In the genomic region with DNA sequence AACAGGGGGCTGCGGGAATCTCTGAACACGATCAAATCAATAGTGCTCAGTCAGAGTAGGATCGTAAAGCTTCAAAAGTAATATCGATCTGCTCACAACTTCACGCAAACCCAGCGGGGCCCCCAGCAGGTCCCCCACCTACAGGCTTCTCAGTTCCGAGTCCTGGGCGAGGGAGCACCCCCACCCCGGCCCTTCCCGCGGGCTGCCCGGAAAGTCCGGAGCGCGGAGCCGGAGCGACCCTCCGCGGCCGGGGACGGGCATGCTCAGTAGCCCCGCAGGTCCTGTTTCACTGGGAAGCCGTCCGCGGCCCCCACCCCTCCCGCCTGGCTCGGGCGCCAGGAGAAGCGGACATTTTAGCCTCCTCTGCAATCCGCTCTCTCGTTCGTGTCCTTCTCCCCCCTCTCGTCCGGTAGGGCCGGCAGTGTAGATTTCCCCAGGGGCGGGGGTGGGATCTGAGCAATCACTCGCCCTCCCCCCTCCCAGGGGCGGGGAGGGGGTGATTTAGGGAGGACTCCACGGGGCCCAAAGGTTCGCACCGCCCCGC, we compare ENCODE assay signal across 1 cellular context.
A peak's percentile ranks its signal among the peaks of the same experiment; 100 is the strongest.
TF ChIP-seq lines count a peak whose summit lies in the region.

No MANE protein-coding gene starts in this region.

TF ChIP-seq in HEK293, 187 proteins besides CTCF, POLR2A, EP300 and RAD21 (continued from another document and continues in another):
- peak; percentile 79 for TF ChIP-seq ZBTB6 (tag by site-specific recombination; IDR thresholded peaks at IDR 0.05)
- peak; percentile 65 for TF ChIP-seq ZNF341 (tag by site-specific recombination; IDR thresholded peaks at IDR 0.05; ENCODE audit: low read depth)
- 0 out of 2 replicates have a peak, but pooled peaks have one; percentile 13 for TF ChIP-seq BCL11B (tag by site-specific recombination; IDR thresholded peaks at IDR 0.05; ENCODE audit: low read depth)
- no peak for TF ChIP-seq ZNF148 (tag by site-specific recombination; IDR thresholded peaks at IDR 0.05; ENCODE audit: borderline replicate concordance)
- TF ChIP-seq GLIS1 (tag by site-specific recombination; IDR thresholded peaks at IDR 0.05), result peak; percentile 50; the same call in 1 of the 2 replicates
- no peak for TF ChIP-seq ZNF837 (tag by site-specific recombination; IDR thresholded peaks at IDR 0.05)
- TF ChIP-seq ZNF362 (tag by site-specific recombination; IDR thresholded peaks at IDR 0.05), result no peak
- TF ChIP-seq ZNF335 (tag by site-specific recombination; conservative IDR thresholded peaks at IDR 0.05), result peak; percentile 85
- TF ChIP-seq, protein P1, sequence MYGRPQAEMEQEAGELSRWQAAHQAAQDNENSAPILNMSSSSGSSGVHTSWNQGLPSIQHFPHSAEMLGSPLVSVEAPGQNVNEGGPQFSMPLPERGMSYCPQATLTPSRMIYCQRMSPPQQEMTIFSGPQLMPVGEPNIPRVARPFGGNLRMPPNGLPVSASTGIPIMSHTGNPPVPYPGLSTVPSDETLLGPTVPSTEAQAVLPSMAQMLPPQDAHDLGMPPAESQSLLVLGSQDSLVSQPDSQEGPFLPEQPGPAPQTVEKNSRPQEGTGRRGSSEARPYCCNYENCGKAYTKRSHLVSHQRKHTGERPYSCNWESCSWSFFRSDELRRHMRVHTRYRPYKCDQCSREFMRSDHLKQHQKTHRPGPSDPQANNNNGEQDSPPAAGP (tag by site-specific recombination; IDR thresholded peaks at IDR 0.05), result peak; percentile 35; the same call in 1 of the 2 replicates
- TF ChIP-seq ZNF549 (tag by site-specific recombination; IDR thresholded peaks at IDR 0.05), result no peak
- peak; percentile 50; the same call in 1 of the 2 replicates for TF ChIP-seq INSM2 (tag by site-specific recombination; IDR thresholded peaks at IDR 0.05)
- TF ChIP-seq PBX3 (CRISPR knock-in tag; IDR thresholded peaks at IDR 0.05), result 0 out of 2 replicates have a peak, but pooled peaks have one; percentile 28
- TF ChIP-seq, protein P2, sequence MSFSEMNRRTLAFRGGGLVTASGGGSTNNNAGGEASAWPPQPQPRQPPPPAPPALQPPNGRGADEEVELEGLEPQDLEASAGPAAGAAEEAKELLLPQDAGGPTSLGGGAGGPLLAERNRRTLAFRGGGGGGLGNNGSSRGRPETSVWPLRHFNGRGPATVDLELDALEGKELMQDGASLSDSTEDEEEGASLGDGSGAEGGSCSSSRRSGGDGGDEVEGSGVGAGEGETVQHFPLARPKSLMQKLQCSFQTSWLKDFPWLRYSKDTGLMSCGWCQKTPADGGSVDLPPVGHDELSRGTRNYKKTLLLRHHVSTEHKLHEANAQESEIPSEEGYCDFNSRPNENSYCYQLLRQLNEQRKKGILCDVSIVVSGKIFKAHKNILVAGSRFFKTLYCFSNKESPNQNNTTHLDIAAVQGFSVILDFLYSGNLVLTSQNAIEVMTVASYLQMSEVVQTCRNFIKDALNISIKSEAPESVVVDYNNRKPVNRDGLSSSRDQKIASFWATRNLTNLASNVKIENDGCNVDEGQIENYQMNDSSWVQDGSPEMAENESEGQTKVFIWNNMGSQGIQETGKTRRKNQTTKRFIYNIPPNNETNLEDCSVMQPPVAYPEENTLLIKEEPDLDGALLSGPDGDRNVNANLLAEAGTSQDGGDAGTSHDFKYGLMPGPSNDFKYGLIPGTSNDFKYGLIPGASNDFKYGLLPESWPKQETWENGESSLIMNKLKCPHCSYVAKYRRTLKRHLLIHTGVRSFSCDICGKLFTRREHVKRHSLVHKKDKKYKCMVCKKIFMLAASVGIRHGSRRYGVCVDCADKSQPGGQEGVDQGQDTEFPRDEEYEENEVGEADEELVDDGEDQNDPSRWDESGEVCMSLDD (tag by site-specific recombination; IDR thresholded peaks at IDR 0.05), result peak; percentile 62
- TF ChIP-seq, protein P3, sequence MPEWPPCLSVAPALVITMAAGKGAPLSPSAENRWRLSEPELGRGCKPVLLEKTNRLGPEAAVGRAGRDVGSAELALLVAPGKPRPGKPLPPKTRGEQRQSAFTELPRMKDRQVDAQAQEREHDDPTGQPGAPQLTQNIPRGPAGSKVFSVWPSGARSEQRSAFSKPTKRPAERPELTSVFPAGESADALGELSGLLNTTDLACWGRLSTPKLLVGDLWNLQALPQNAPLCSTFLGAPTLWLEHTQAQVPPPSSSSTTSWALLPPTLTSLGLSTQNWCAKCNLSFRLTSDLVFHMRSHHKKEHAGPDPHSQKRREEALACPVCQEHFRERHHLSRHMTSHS (tag by site-specific recombination; IDR thresholded peaks at IDR 0.05), result no peak
- TF ChIP-seq ZNF350 (tag by site-specific recombination; IDR thresholded peaks at IDR 0.05), result no peak
- peak; percentile 43; the same call in 1 of the 2 replicates for TF ChIP-seq ZNF692 (tag by site-specific recombination; IDR thresholded peaks at IDR 0.05)
- TF ChIP-seq ZNF660 (tag by site-specific recombination; IDR thresholded peaks at IDR 0.05), result peak; percentile 78
- no peak for TF ChIP-seq ZNF623 (tag by site-specific recombination; IDR thresholded peaks at IDR 0.05)
- peak; percentile 33; the same call in 1 of the 2 replicates for TF ChIP-seq KLF1 (tag by site-specific recombination; IDR thresholded peaks at IDR 0.05)
- peak; percentile 50 for TF ChIP-seq ZFHX2 (tag by site-specific recombination; conservative IDR thresholded peaks at IDR 0.05)
- peak; percentile 93 for TF ChIP-seq KLF16 (tag by site-specific recombination; IDR thresholded peaks at IDR 0.05)
- peak; percentile 30; the same call in 1 of the 2 replicates for TF ChIP-seq KLF9 (tag by site-specific recombination; IDR thresholded peaks at IDR 0.05; ENCODE audit: low read depth)
- TF ChIP-seq ZNF391 (tag by site-specific recombination; IDR thresholded peaks at IDR 0.05; ENCODE audit: borderline replicate concordance, low read depth), result peak; percentile 20; the same call in 1 of the 2 replicates
- TF ChIP-seq ZBTB11 (tag by site-specific recombination; conservative IDR thresholded peaks at IDR 0.05; ENCODE audit: low read depth), result peak; percentile 39; the same call in 1 of the 2 replicates
- no peak for TF ChIP-seq ZNF146 (tag by site-specific recombination; IDR thresholded peaks at IDR 0.05)
- peak; percentile 30; the same call in 1 of the 2 replicates for TF ChIP-seq ZXDB (tag by site-specific recombination; IDR thresholded peaks at IDR 0.05)
- peak; percentile 71 for TF ChIP-seq ZNF561 (tag by site-specific recombination; IDR thresholded peaks at IDR 0.05; ENCODE audit: borderline replicate concordance)
- no peak for TF ChIP-seq ZNF776 (tag by site-specific recombination; IDR thresholded peaks at IDR 0.05; ENCODE audit: borderline replicate concordance)
- TF ChIP-seq ZEB2 (tag by site-specific recombination; IDR thresholded peaks at IDR 0.05), result peak; percentile 84
- TF ChIP-seq ZNF639 (tag by site-specific recombination; IDR thresholded peaks at IDR 0.05), result peak; percentile 70; the same call in 1 of the 2 replicates
- no peak for TF ChIP-seq ZNF2 (tag by site-specific recombination; IDR thresholded peaks at IDR 0.05)
